12 cellular contexts compared by ENCODE assay signal in the genomic region with DNA sequence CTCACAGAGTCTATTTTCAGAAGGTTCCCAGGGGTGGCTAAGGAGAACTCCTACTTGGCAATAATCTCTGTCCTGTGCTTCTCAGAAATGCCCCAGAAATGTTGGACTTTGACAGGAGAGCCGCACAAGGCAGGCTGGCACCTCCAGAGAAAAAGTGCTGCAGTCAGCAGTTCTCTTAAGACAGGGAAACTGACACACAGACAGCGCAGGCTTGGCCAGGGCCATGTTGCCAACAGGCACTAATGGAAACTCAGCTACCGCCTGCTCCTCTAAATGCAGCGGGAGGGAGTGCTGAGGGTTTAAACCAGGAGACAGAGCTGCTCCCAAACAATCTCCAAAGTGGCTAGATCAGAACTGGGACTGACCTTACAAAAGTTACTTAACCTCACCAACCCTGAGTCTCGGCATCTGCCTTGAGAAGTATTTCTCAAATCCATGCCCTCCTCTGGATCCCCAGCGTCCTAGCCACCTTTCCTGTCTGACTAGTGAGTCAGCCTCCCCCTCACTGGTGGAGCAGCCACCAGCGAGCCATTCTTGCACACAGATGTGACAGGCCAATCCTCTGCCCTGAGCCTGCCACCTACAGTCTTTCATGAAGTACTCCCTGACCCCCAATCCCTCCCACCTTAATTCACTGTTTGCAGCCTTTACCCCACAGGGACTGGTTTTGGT.
DNase-seq lines count a peak whose midpoint lies in the region; ATAC-seq lines count a peak whose summit lies in the region.
"Had no signal": no experiment of that assay in that cellular context is flagged by ENCODE, and none has a peak within 500 bp of the region (broad histone marks: within the 10 kb centered on the region; RNA-seq: fewer than 3 reads in every experiment).

No MANE protein-coding gene starts in this region.

- peak; percentile 5 for ATAC-seq in left lobe of liver
- ATAC-seq in HG03520 (IDR thresholded peaks at IDR 0.05; ENCODE audit: unreplicated experiment): no peak
- ATAC-seq in GM21367 (IDR thresholded peaks at IDR 0.05; ENCODE audit: unreplicated experiment): no peak

- peak; percentile 12 for DNase-seq in stimulated activated CD4-positive, alpha-beta T cell treated with anti-CD3 and anti-CD28 coated beads, Interleukin-15, amount 100 ng/mL, for 24 hours
- DNase-seq in stimulated activated CD4-positive, alpha-beta T cell treated with anti-CD3 and anti-CD28 coated beads, Interleukin-12 subunit alpha, Interleukin-12 subunit beta, amount 100 ng/mL, for 4 hours: no peak
- peak; percentile 52 for DNase-seq in adipocyte (ENCODE audit: low read depth)
- peak; percentile 45 for DNase-seq in left lobe of liver (ENCODE audit: low spot score)
- no peak for DNase-seq in amniotic stem cell (lab: John Stamatoyannopoulos, UW)
- DNase-seq in NCI-H526 (lab: John Stamatoyannopoulos, UW): no peak
- DNase-seq: NCI-H1105, testis had no signal

- H3K36me3 ChIP-seq in adipocyte (ENCODE audit: control insufficient read depth, insufficient read depth, low read length, severe bottlenecking): peaks cover 65% of the 10 kb centered on the region

- H3K9me3 ChIP-seq in adipocyte (ENCODE audit: control insufficient read depth, low read length): no peaks in the 10 kb centered on the region
- H3K9me3 ChIP-seq: adrenal gland, testis had no signal

- H3K27me3 ChIP-seq in adipocyte (replicated peaks; ENCODE audit: control insufficient read depth, insufficient read depth, low read length): no peaks in the 10 kb centered on the region
- H3K27me3 ChIP-seq: adrenal gland, testis had no signal

- H3K4me3 ChIP-seq in adipocyte (ENCODE audit: low read length): peak overlapping the region; percentile 32
- H3K4me3 ChIP-seq: adrenal gland, SK-N-MC, testis had no signal

- H3K4me1 ChIP-seq in adipocyte (ENCODE audit: control insufficient read depth, insufficient read depth, low read length): peaks cover 30% of the 10 kb centered on the region
- H3K4me1 ChIP-seq: adrenal gland, testis had no signal

- peak overlapping the region; percentile 47 for H3K9ac ChIP-seq in adipocyte (ENCODE audit: low read length)

Comparison
In these comparisons a context has a peak if more than half of its experiments do, and no peak if none do; other contexts are left out.
1. DNase-seq: peak in stimulated activated CD4-positive, alpha-beta T cell treated with anti-CD3 and anti-CD28 coated beads, Interleukin-15, amount 100 ng/mL, for 24 hours (single experiment), adipocyte (single experiment) and left lobe of liver (single experiment); none in stimulated activated CD4-positive, alpha-beta T cell treated with anti-CD3 and anti-CD28 coated beads, Interleukin-12 subunit alpha, Interleukin-12 subunit beta, amount 100 ng/mL, for 4 hours (single experiment), amniotic stem cell (single experiment) and NCI-H526 (0 of 2).